Comparison of ENCODE assay signal across 8 cellular contexts in genomic region chr1:2275796-2276536, GRCh38. TPM values are rescaled to one million over a fixed set of nuclear protein-coding genes. Genes with fewer than 3 reads are reported as not detected.
DNase-seq lines count a peak whose midpoint lies in the region; ATAC-seq and TF ChIP-seq lines count a peak whose summit lies in the region.

No MANE protein-coding gene starts in this region.

- H3K9ac ChIP-seq in mesenchymal stem cell (ENCODE audit: low read length) = peak overlapping the region; percentile 36

- TF ChIP-seq CTCF in brain (conservative IDR thresholded peaks at IDR 0.05) = no peak
- TF ChIP-seq CTCF in upper lobe of right lung (IDR thresholded peaks at IDR 0.05) = no peak

- ATAC-seq in upper lobe of right lung (peak; percentile 71), GM19397 (IDR thresholded peaks at IDR 0.05; ENCODE audit: unreplicated experiment) (no peak)

- H2AFZ ChIP-seq in mesenchymal stem cell (ENCODE audit: low read depth, low read length) = no peak overlapping the region

- peak overlapping the region in 1 of 2 experiments; percentile 49 for H3K4ac ChIP-seq in mesenchymal stem cell (ENCODE audit: low read depth in 1 of 2, low read length in 2 of 2)

- DNase-seq in activated naive CD4-positive, alpha-beta T cell treated with Interleukin-2 at 50 U/mL for 16 hours = no peak
- DNase-seq in mesenchymal stem cell (peak; percentile 79), upper lobe of right lung (peak; percentile 80), ureter (ENCODE audit: low spot score) (no peak)
- DNase-seq in activated CD4-positive, CD25-positive, alpha-beta regulatory T cell treated with anti-CD3 and anti-CD28 coated beads, Interleukin-2, amount 50 U/mL, for 72 hours = no peak

- no peaks in the 10 kb centered on the region for H3K36me3 Mint-ChIP-seq in activated naive CD4-positive, alpha-beta T cell treated with anti-CD3 and anti-CD28 coated beads, Interleukin-2, amount 50 U/mL, for 24 hours
- peaks cover 35% of the 10 kb centered on the region for H3K36me3 Mint-ChIP-seq in brain

- intact Hi-C loops in upper lobe of right lung (cut with DNase I) = no loop called here

- H3K27ac ChIP-seq in mesenchymal stem cell (ENCODE audit: low read length, poor library complexity, severe bottlenecking) (no peak overlapping the region), upper lobe of right lung (peak overlapping the region; percentile 85)

- H2BK12ac ChIP-seq in mesenchymal stem cell (ENCODE audit: low read length in 2 of 2) = peak overlapping the region in 1 of 2 experiments; percentile 45

- peak overlapping the region; percentile 23 for H4K91ac ChIP-seq in mesenchymal stem cell (ENCODE audit: low read length)

- H3K4me1 ChIP-seq in mesenchymal stem cell (ENCODE audit: control insufficient read depth, insufficient read depth, low read depth, low read length) (peaks cover 82% of the 10 kb centered on the region), upper lobe of right lung (peaks cover 93% of the 10 kb centered on the region)

- no peak overlapping the region for H2BK15ac ChIP-seq in mesenchymal stem cell (ENCODE audit: low read depth, poor library complexity, severe bottlenecking)

- H3K18ac ChIP-seq in mesenchymal stem cell (ENCODE audit: low read depth in 1 of 2, low read length in 2 of 2) = peak overlapping the region; percentile 38 to 49

- H3K4me3 Mint-ChIP-seq in activated naive CD4-positive, alpha-beta T cell treated with anti-CD3 and anti-CD28 coated beads, Interleukin-2, amount 50 U/mL, for 24 hours = peak overlapping the region; percentile 11
- peak overlapping the region in 1 of 5 experiments; percentile 37 for H3K4me3 Mint-ChIP-seq in brain

- no peak overlapping the region for H3K23ac ChIP-seq in mesenchymal stem cell (ENCODE audit: low read length in 2 of 2)

- no peak overlapping the region for H2BK5ac ChIP-seq in mesenchymal stem cell (ENCODE audit: low read depth, low read length, poor library complexity, severe bottlenecking)

- H3K27me3 ChIP-seq in mesenchymal stem cell (ENCODE audit: control insufficient read depth in 1 of 2, insufficient read depth in 1 of 2, low read length in 2 of 2) = no peaks in the 10 kb centered on the region
- H3K27me3 ChIP-seq in upper lobe of right lung = no peaks in the 10 kb centered on the region

- peaks cover 43% of the 10 kb centered on the region for H3K4me1 Mint-ChIP-seq in activated naive CD4-positive, alpha-beta T cell treated with anti-CD3 and anti-CD28 coated beads, Interleukin-2, amount 50 U/mL, for 24 hours
- peaks cover 78% of the 10 kb centered on the region for H3K4me1 Mint-ChIP-seq in brain

- H2BK120ac ChIP-seq in mesenchymal stem cell (ENCODE audit: low read depth, low read length) = no peak overlapping the region

- H3K27ac Mint-ChIP-seq in activated naive CD4-positive, alpha-beta T cell treated with anti-CD3 and anti-CD28 coated beads, Interleukin-2, amount 50 U/mL, for 24 hours = no peak overlapping the region
- H3K27ac Mint-ChIP-seq in brain = peak overlapping the region; percentile 46 to 89 (median 72)

- H3K79me1 ChIP-seq in mesenchymal stem cell (replicated peaks; ENCODE audit: low read length, poor library complexity, severe bottlenecking) = peaks cover 4% of the 10 kb centered on the region

- H3K14ac ChIP-seq in mesenchymal stem cell (ENCODE audit: low read length in 2 of 2) = no peak overlapping the region

- H3K4me3 ChIP-seq in mesenchymal stem cell (ENCODE audit: insufficient read depth in 1 of 2, low read depth in 1 of 2, low read length in 2 of 2) (no peak overlapping the region), upper lobe of right lung (no peak overlapping the region)

- H4K8ac ChIP-seq in mesenchymal stem cell (ENCODE audit: low read length) = no peak overlapping the region

- no peak overlapping the region for H2AK5ac ChIP-seq in mesenchymal stem cell (ENCODE audit: low read length, severe bottlenecking)

- H3K27me3 Mint-ChIP-seq in activated naive CD4-positive, alpha-beta T cell treated with anti-CD3 and anti-CD28 coated beads, Interleukin-2, amount 50 U/mL, for 24 hours = no peaks in the 10 kb centered on the region
- H3K27me3 Mint-ChIP-seq in brain = no peaks in the 10 kb centered on the region

- H3K4me2 ChIP-seq in mesenchymal stem cell (ENCODE audit: low read length, poor library complexity, severe bottlenecking) = no peak overlapping the region

- H3K36me3 ChIP-seq in mesenchymal stem cell (ENCODE audit: control insufficient read depth in 1 of 2, insufficient read depth in 2 of 2, low read depth in 1 of 2, low read length in 2 of 2) = peaks cover 9 to 36% of the 10 kb centered on the region in 2 experiments
- peaks cover 6% of the 10 kb centered on the region for H3K36me3 ChIP-seq in upper lobe of right lung

- H3K9me3 Mint-ChIP-seq in activated naive CD4-positive, alpha-beta T cell treated with anti-CD3 and anti-CD28 coated beads, Interleukin-2, amount 50 U/mL, for 24 hours = no peaks in the 10 kb centered on the region
- peaks cover 0 to 19% (median 0%) of the 10 kb centered on the region in 5 experiments for H3K9me3 Mint-ChIP-seq in brain

- WGBS in mesenchymal stem cell = 73% methylated on average over 14 of the region's 14 CpGs

- H3K9me3 ChIP-seq in mesenchymal stem cell (ENCODE audit: control insufficient read depth, low read length) (peaks cover 6% of the 10 kb centered on the region), upper lobe of right lung (no peaks in the 10 kb centered on the region)

RNA-seq across cellular contexts. Expression of gene SKI, which starts 47.8 kb away (rescaled TPM):
- 48.5 TPM for polyA plus RNA-seq in brain (ENCODE audit: insufficient read depth, low read depth, low replicate concordance)
- polyA plus RNA-seq in mesenchymal stem cell (2013, experiment 1 of 2) = 43.3 TPM
- 44.2 TPM for polyA plus RNA-seq in mesenchymal stem cell (2013, experiment 2 of 2)
- total RNA-seq in upper lobe of right lung (89.6 TPM), ureter (77.5 TPM)

Comparison
In these comparisons a context has a peak if more than half of its experiments do, and no peak if none do; other contexts are left out.
1. DNase-seq: peak in mesenchymal stem cell (single experiment) and upper lobe of right lung (single experiment); none in activated naive CD4-positive, alpha-beta T cell treated with Interleukin-2 at 50 U/mL for 16 hours (single experiment), activated CD4-positive, CD25-positive, alpha-beta regulatory T cell treated with anti-CD3 and anti-CD28 coated beads, Interleukin-2, amount 50 U/mL, for 72 hours (single experiment) and ureter (single experiment).